ENCODE assay signal across 1 cellular context in genomic region chr11:45937916-45938315, GRCh38.
TF ChIP-seq lines count a peak whose summit lies in the region.

No MANE protein-coding gene starts in this region.

TF ChIP-seq in GM23338, 12 proteins besides CTCF, POLR2A, EP300 and RAD21 (continued from another document):
- TF ChIP-seq REST (IDR thresholded peaks at IDR 0.05; ENCODE audit: unreplicated experiment) (no peak), ZNF462 (CRISPR knock-in tag; IDR thresholded peaks at IDR 0.05) (no peak), NANOG (IDR thresholded peaks at IDR 0.05; ENCODE audit: borderline replicate concordance) (no peak)
